Comparison of ENCODE assay signal across 8 cellular contexts in genomic region chr10:71694567-71694968, GRCh38. TPM values are rescaled to one million over a fixed set of nuclear protein-coding genes. Genes with fewer than 3 reads are reported as not detected.
DNase-seq lines count a peak whose midpoint lies in the region; ATAC-seq and TF ChIP-seq lines count a peak whose summit lies in the region.

No MANE protein-coding gene starts in this region.

- H3K4me2 ChIP-seq in DND-41 (ENCODE audit: insufficient read depth, low read length) = no peak overlapping the region

- H3K4me3 Mint-ChIP-seq in activated CD8-positive, alpha-beta T cell treated with anti-CD3 and anti-CD28 coated beads for 36 hours = peak overlapping the region; percentile 33

- H3K9me3 ChIP-seq in DND-41 (ENCODE audit: insufficient read depth, low read length, severe bottlenecking) = no peaks in the 10 kb centered on the region
- H3K9me3 ChIP-seq in lung (ENCODE audit: control insufficient read depth in 2 of 2, insufficient read depth in 1 of 2, low read length in 1 of 2) = no peaks in the 10 kb centered on the region

- H3K4me3 ChIP-seq in DND-41 (ENCODE audit: low read depth in 1 of 2, low read length in 2 of 2) (no peak overlapping the region), lung (no peak overlapping the region)

- H3K27ac Mint-ChIP-seq in activated CD8-positive, alpha-beta T cell treated with anti-CD3 and anti-CD28 coated beads for 36 hours = no peak overlapping the region

- TF ChIP-seq CTCF in DND-41 (IDR thresholded peaks at IDR 0.05; ENCODE audit: borderline replicate concordance, extremely low read depth, low read length, poor library complexity, severe bottlenecking) = no peak
- TF ChIP-seq CTCF in activated CD8-positive, alpha-beta T cell treated with anti-CD3 and anti-CD28 coated beads for 36 hours (IDR thresholded peaks at IDR 0.05) = no peak
- no peak for TF ChIP-seq CTCF in lung (IDR thresholded peaks at IDR 0.05; ENCODE audit: control extremely low read depth, extremely low read depth)

- no peak overlapping the region for H3K27ac ChIP-seq in DND-41 (ENCODE audit: low read length)
- H3K27ac ChIP-seq in lung (ENCODE audit: low read depth in 1 of 2, low read length in 1 of 2) = peak overlapping the region; percentile 47 to 82

- POLR2A ChIA-PET in activated CD8-positive, alpha-beta T cell treated with anti-CD3 and anti-CD28 coated beads for 36 hours (lab: Charles Lee) = interaction anchor here (1.0 to 1.2 kb wide), 2 partner anchors 35 to 79 kb away, joined by 3 to 4 read pairs; partner anchors contain the start of gene VSIR

- DNase-seq in DND-41 (peak; percentile 32), lung (ENCODE audit: low spot score) (peak; percentile 46), DMS 273 (lab: John Stamatoyannopoulos, UW; ENCODE audit: unreplicated experiment) (no peak), NCI-H1436 treated with DMSO at 0.1 percent for 48 hours (lab: John Stamatoyannopoulos, UW) (no peak), NCI-H69 (lab: John Stamatoyannopoulos, UW) (no peak)
- peak; percentile 68 for DNase-seq in activated CD8-positive, alpha-beta T cell treated with anti-CD3 and anti-CD28 coated beads for 36 hours

- H3K36me3 ChIP-seq in DND-41 (ENCODE audit: insufficient read depth, low read length) = no peaks in the 10 kb centered on the region
- H3K36me3 ChIP-seq in lung (ENCODE audit: control insufficient read depth in 2 of 2, insufficient read depth in 2 of 2, low read length in 2 of 2) = no peaks in the 10 kb centered on the region

- H2AFZ ChIP-seq in DND-41 (ENCODE audit: low read depth, low read length) = no peak overlapping the region

- peak; percentile 43; the same call in 1 of the 3 replicates for ATAC-seq in DND-41 (ENCODE audit: insufficient read depth, low read depth)
- ATAC-seq in GM19467 (IDR thresholded peaks at IDR 0.05; ENCODE audit: unreplicated experiment) = peak; percentile 83
- ATAC-seq in HG03457 (IDR thresholded peaks at IDR 0.05; ENCODE audit: unreplicated experiment) = peak; percentile 69
- peak; percentile 51 for ATAC-seq in activated CD8-positive, alpha-beta T cell treated with anti-CD3 and anti-CD28 coated beads for 36 hours
- peak; percentile 69 for ATAC-seq in lung (ENCODE audit: insufficient read depth, low FRiP score)

- H3K27me3 ChIP-seq in DND-41 (ENCODE audit: insufficient read depth, low read length, poor library complexity) (no peaks in the 10 kb centered on the region), lung (ENCODE audit: control insufficient read depth, insufficient read depth) (no peaks in the 10 kb centered on the region)

- H3K4me1 ChIP-seq in DND-41 (ENCODE audit: insufficient read depth, low read length) (peaks cover 4% of the 10 kb centered on the region; the same call in 1 of the 2 replicates), lung (ENCODE audit: control insufficient read depth in 2 of 2, insufficient read depth in 2 of 2, low read length in 2 of 2) (peaks cover 0 to 10% of the 10 kb centered on the region in 2 donors)

- H4K20me1 ChIP-seq in DND-41 (ENCODE audit: insufficient read depth, low read length) = no peaks in the 10 kb centered on the region

- WGBS in lung, 2 donors = 22 to 35% methylated on average over 10 of the region's 10 CpGs

- CTCF ChIA-PET in activated CD8-positive, alpha-beta T cell treated with anti-CD3 and anti-CD28 coated beads for 36 hours (lab: Charles Lee) = interaction anchor here (0.8 to 12.2 kb wide), 8 partner anchors 10 to 310 kb away, joined by 3 to 189 read pairs (median 4); partner anchors contain the start of genes CDH23 and VSIR

- H3K36me3 Mint-ChIP-seq in activated CD8-positive, alpha-beta T cell treated with anti-CD3 and anti-CD28 coated beads for 36 hours (ENCODE audit: low read depth) = no peaks in the 10 kb centered on the region

- H3K79me2 ChIP-seq in DND-41 (ENCODE audit: insufficient read depth, low read length) = no peaks in the 10 kb centered on the region

- intact Hi-C loops in activated CD8-positive, alpha-beta T cell treated with anti-CD3 and anti-CD28 coated beads for 36 hours (cut with micrococcal nuclease) = no loop called here

- no peaks in the 10 kb centered on the region for H3K27me3 Mint-ChIP-seq in activated CD8-positive, alpha-beta T cell treated with anti-CD3 and anti-CD28 coated beads for 36 hours

- H3K9me3 Mint-ChIP-seq in activated CD8-positive, alpha-beta T cell treated with anti-CD3 and anti-CD28 coated beads for 36 hours = no peaks in the 10 kb centered on the region

- peaks cover 48% of the 10 kb centered on the region for H3K4me1 Mint-ChIP-seq in activated CD8-positive, alpha-beta T cell treated with anti-CD3 and anti-CD28 coated beads for 36 hours (ENCODE audit: low read depth)

- no peak overlapping the region for H3K9ac ChIP-seq in DND-41 (ENCODE audit: low read depth, low read length)

RNA-seq across cellular contexts. Expression of gene C10orf105, which starts 25.0 kb away (rescaled TPM):
- total RNA-seq in activated CD8-positive, alpha-beta T cell treated with anti-CD3 and anti-CD28 coated beads for 36 hours = under 1 TPM; 0.16 to 0.27 TPM
- total RNA-seq in lung = under 1 TPM; 0.14 to 0.58 TPM
- under 1 TPM; 0.20 to 0.34 TPM for polyA plus RNA-seq in lung

Comparison
In these comparisons a context has a peak if more than half of its experiments do, and no peak if none do; other contexts are left out.
1. DNase-seq: peak in DND-41 (single experiment), activated CD8-positive, alpha-beta T cell treated with anti-CD3 and anti-CD28 coated beads for 36 hours (single experiment) and lung (single experiment); none in DMS 273 (single experiment), NCI-H1436 treated with DMSO at 0.1 percent for 48 hours (single experiment) and NCI-H69 (single experiment).
2. Peak in every context shown above with its lines, with median percentiles within 50 percentile points of each other: ATAC-seq.